Comparison of ENCODE assay signal across 37 cellular contexts in the genomic region with DNA sequence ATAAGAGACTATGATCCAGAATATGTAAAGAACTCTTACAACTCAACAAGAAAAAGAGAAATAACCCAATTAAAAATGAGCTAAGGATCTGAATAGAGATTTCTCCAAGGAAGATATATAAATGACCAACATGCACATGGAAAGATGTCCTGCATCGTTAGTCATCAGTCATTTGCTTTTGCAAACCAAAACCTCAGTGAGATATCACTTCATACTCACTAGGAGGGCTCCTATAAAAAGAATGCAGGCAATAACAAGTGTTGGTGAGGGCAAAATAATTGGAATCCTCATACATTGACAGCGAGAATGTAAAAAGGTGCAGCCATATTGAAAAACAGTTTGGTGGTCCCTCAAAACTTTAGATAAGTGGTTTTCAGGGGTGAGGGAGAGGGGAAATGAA.
"Had no signal": no experiment of that assay in that cellular context is flagged by ENCODE, and none has a peak within 500 bp of the region (broad histone marks: within the 10 kb centered on the region; RNA-seq: fewer than 3 reads in every experiment).

No MANE protein-coding gene starts in this region.

- H3K4me1 ChIP-seq: adrenal gland, ascending aorta, body of pancreas, breast epithelium had no signal

- H3K27ac ChIP-seq: adrenal gland, ascending aorta, body of pancreas, brain microvascular endothelial cell, breast epithelium, cardiac muscle cell had no signal

- H3K4me3 ChIP-seq: adrenal gland, ascending aorta, body of pancreas, breast epithelium, cardiac muscle cell had no signal

- H3K27me3 ChIP-seq: adrenal gland, ascending aorta, body of pancreas, brain microvascular endothelial cell, breast epithelium had no signal

- H3K4me1 Mint-ChIP-seq: activated naive CD4-positive, alpha-beta T cell treated with anti-CD3 and anti-CD28 coated beads, Interleukin-2, amount 50 U/mL, for 24 hours; activated naive CD8-positive, alpha-beta T cell treated with anti-CD3 and anti-CD28 coated beads for 36 hours; activated naive CD8-positive, alpha-beta T cell treated with anti-CD3 and anti-CD28 coated beads, Interleukin-2, amount 50 U/mL, for 24 hours; activated T-helper 17 cell treated with anti-CD3 and anti-CD28 coated beads, Interleukin-2, amount 50 U/mL, for 72 hours; brain; central memory CD8-positive, alpha-beta T cell had no signal

- H3K27ac Mint-ChIP-seq: activated naive CD4-positive, alpha-beta T cell treated with anti-CD3 and anti-CD28 coated beads for 36 hours; activated naive CD4-positive, alpha-beta T cell treated with anti-CD3 and anti-CD28 coated beads, Interleukin-2, amount 10 ng/mL, durations not matched to agents 7 days and 5 days; activated naive CD4-positive, alpha-beta T cell treated with anti-CD3 and anti-CD28 coated beads, Interleukin-2, amount 50 U/mL, for 24 hours; activated naive CD8-positive, alpha-beta T cell; activated naive CD8-positive, alpha-beta T cell treated with anti-CD3 and anti-CD28 coated beads for 36 hours; activated naive CD8-positive, alpha-beta T cell treated with anti-CD3 and anti-CD28 coated beads, Interleukin-2, amount 10 ng/mL, durations not matched to agents 7 days and 5 days; activated naive CD8-positive, alpha-beta T cell treated with anti-CD3 and anti-CD28 coated beads, Interleukin-2, amount 50 U/mL, for 24 hours; activated T-cell treated with anti-CD3 and anti-CD28 coated beads, Interleukin-2, amount 50 U/mL, for 24 hours; activated T-cell treated with anti-CD3 and anti-CD28 coated beads, Interleukin-2, amount 50 U/mL, for 72 hours; activated T-helper 1 cell treated with anti-CD3 and anti-CD28 coated beads, Interleukin-12 subunit alpha, Interleukin-12 subunit beta, Interleukin-2, Interleukin-4 antibody, amounts not matched to agents 30 ng/mL and 10 ng/mL and 1 ng/mL, durations not matched to agents 14 hours and 24 hours and 36 hours; activated T-helper 17 cell treated with anti-CD3 and anti-CD28 coated beads, Interleukin-2, amount 50 U/mL, for 72 hours; activated T-helper 2 cell treated with anti-CD3 and anti-CD28 coated beads, Interferon-gamma antibody, Interleukin-2, Interleukin-4, amounts not matched to agents 10 μg/mL and 5 μg/mL and 100 μg/mL, durations not matched to agents 14 hours and 24 hours and 36 hours; brain had no signal

- H3K9me3 Mint-ChIP-seq: activated naive CD4-positive, alpha-beta T cell treated with anti-CD3 and anti-CD28 coated beads, Interleukin-2, amount 10 ng/mL, durations not matched to agents 7 days and 5 days; activated naive CD4-positive, alpha-beta T cell treated with anti-CD3 and anti-CD28 coated beads, Interleukin-2, amount 50 U/mL, for 24 hours; activated naive CD4-positive, alpha-beta T cell treated with anti-CD3 and anti-CD28 coated beads, Interleukin-2, amount 50 U/mL, for 72 hours; activated naive CD8-positive, alpha-beta T cell treated with anti-CD3 and anti-CD28 coated beads for 36 hours; activated naive CD8-positive, alpha-beta T cell treated with anti-CD3 and anti-CD28 coated beads, Interleukin-2, amount 10 ng/mL, durations not matched to agents 7 days and 5 days; activated naive CD8-positive, alpha-beta T cell treated with anti-CD3 and anti-CD28 coated beads, Interleukin-2, amount 50 U/mL, for 24 hours; activated T-cell treated with anti-CD3 and anti-CD28 coated beads, Interleukin-2, amount 50 U/mL, for 24 hours; activated T-helper 1 cell treated with anti-CD3 and anti-CD28 coated beads, Interleukin-12 subunit alpha, Interleukin-12 subunit beta, Interleukin-2, Interleukin-4 antibody, amounts not matched to agents 30 ng/mL and 10 ng/mL and 1 ng/mL, durations not matched to agents 14 hours and 24 hours and 36 hours; activated T-helper 17 cell treated with anti-CD3 and anti-CD28 coated beads, Interleukin-2, amount 50 U/mL, for 72 hours; activated T-helper 2 cell treated with anti-CD3 and anti-CD28 coated beads, Interferon-gamma antibody, Interleukin-2, Interleukin-4, amounts not matched to agents 10 μg/mL and 5 μg/mL and 100 μg/mL, durations not matched to agents 14 hours and 24 hours and 36 hours; central memory CD8-positive, alpha-beta T cell had no signal

- H3K36me3 Mint-ChIP-seq: activated naive CD4-positive, alpha-beta T cell treated with anti-CD3 and anti-CD28 coated beads, Interleukin-2, amount 10 ng/mL, durations not matched to agents 7 days and 5 days; activated naive CD4-positive, alpha-beta T cell treated with anti-CD3 and anti-CD28 coated beads, Interleukin-2, amount 50 U/mL, for 24 hours; activated naive CD4-positive, alpha-beta T cell treated with anti-CD3 and anti-CD28 coated beads, Interleukin-2, amount 50 U/mL, for 72 hours; activated naive CD8-positive, alpha-beta T cell; activated naive CD8-positive, alpha-beta T cell treated with anti-CD3 and anti-CD28 coated beads for 36 hours; activated naive CD8-positive, alpha-beta T cell treated with anti-CD3 and anti-CD28 coated beads, Interleukin-2, amount 10 ng/mL, durations not matched to agents 7 days and 5 days had no signal

- DNase-seq: activated effector memory CD4-positive, alpha-beta T cell treated with anti-CD3 and anti-CD28 coated beads, Interleukin-2, amount 50 U/mL, for 16 hours; activated effector memory CD4-positive, alpha-beta T cell treated with Interleukin-2 at 50 U/mL for 16 hours; activated gamma-delta T cell; activated gamma-delta T cell treated with Interleukin-2 at 50 U/mL for 16 hours; activated naive CD4-positive, alpha-beta T cell; activated naive CD4-positive, alpha-beta T cell treated with anti-CD3 and anti-CD28 coated beads for 36 hours; activated naive CD4-positive, alpha-beta T cell treated with anti-CD3 and anti-CD28 coated beads, Interleukin-2, amount 10 ng/mL, durations not matched to agents 7 days and 5 days; activated naive CD4-positive, alpha-beta T cell treated with anti-CD3 and anti-CD28 coated beads, Interleukin-2, amount 50 U/mL, for 16 hours; activated naive CD4-positive, alpha-beta T cell treated with Interleukin-2 at 50 U/mL for 16 hours; activated naive CD8-positive, alpha-beta T cell treated with anti-CD3 and anti-CD28 coated beads for 36 hours; activated naive CD8-positive, alpha-beta T cell treated with anti-CD3 and anti-CD28 coated beads, Interleukin-2, amount 10 ng/mL, durations not matched to agents 7 days and 5 days; activated naive CD8-positive, alpha-beta T cell treated with anti-CD3 and anti-CD28 coated beads, Interleukin-2, amount 50 U/mL, for 24 hours; activated T-cell treated with anti-CD3 and anti-CD28 coated beads for 4 hours; activated T-cell treated with anti-CD3 and anti-CD28 coated beads, Interleukin-2, amount 50 U/mL, for 1 hour; activated T-cell treated with anti-CD3 and anti-CD28 coated beads, Interleukin-2, amount 50 U/mL, for 24 hours; activated T-cell treated with anti-CD3 and anti-CD28 coated beads, Interleukin-2, amount 50 U/mL, for 4 hours; activated T-cell treated with anti-CD3 and anti-CD28 coated beads, Interleukin-2, amount 50 U/mL, for 48 hours; activated T-cell treated with anti-CD3 and anti-CD28 coated beads, Interleukin-2, amount 50 U/mL, for 72 hours; amniotic stem cell; amygdala; anterior cingulate cortex; body of pancreas; brain microvascular endothelial cell; caudate nucleus; central memory CD4-positive, alpha-beta T cell had no signal

- H3K4me3 Mint-ChIP-seq: activated naive CD4-positive, alpha-beta T cell treated with anti-CD3 and anti-CD28 coated beads for 36 hours; activated naive CD4-positive, alpha-beta T cell treated with anti-CD3 and anti-CD28 coated beads, Interleukin-2, amount 10 ng/mL, durations not matched to agents 7 days and 5 days; activated naive CD4-positive, alpha-beta T cell treated with anti-CD3 and anti-CD28 coated beads, Interleukin-2, amount 50 U/mL, for 24 hours; activated naive CD8-positive, alpha-beta T cell; activated naive CD8-positive, alpha-beta T cell treated with anti-CD3 and anti-CD28 coated beads for 36 hours; activated naive CD8-positive, alpha-beta T cell treated with anti-CD3 and anti-CD28 coated beads, Interleukin-2, amount 10 ng/mL, durations not matched to agents 7 days and 5 days; activated naive CD8-positive, alpha-beta T cell treated with anti-CD3 and anti-CD28 coated beads, Interleukin-2, amount 50 U/mL, for 24 hours; activated T-cell treated with anti-CD3 and anti-CD28 coated beads, Interleukin-2, amount 50 U/mL, for 24 hours; activated T-cell treated with anti-CD3 and anti-CD28 coated beads, Interleukin-2, amount 50 U/mL, for 4 hours; activated T-cell treated with anti-CD3 and anti-CD28 coated beads, Interleukin-2, amount 50 U/mL, for 72 hours; activated T-helper 1 cell treated with anti-CD3 and anti-CD28 coated beads, Interleukin-12 subunit alpha, Interleukin-12 subunit beta, Interleukin-2, Interleukin-4 antibody, amounts not matched to agents 30 ng/mL and 10 ng/mL and 1 ng/mL, durations not matched to agents 14 hours and 24 hours and 36 hours; activated T-helper 17 cell treated with anti-CD3 and anti-CD28 coated beads, Interleukin-2, amount 50 U/mL, for 72 hours; brain; central memory CD8-positive, alpha-beta T cell had no signal

- H3K9me3 ChIP-seq: adrenal gland, ascending aorta, body of pancreas had no signal

- H3K36me3 ChIP-seq: adrenal gland, ascending aorta, brain microvascular endothelial cell, breast epithelium, cardiac muscle cell had no signal

- ATAC-seq: activated naive CD4-positive, alpha-beta T cell treated with anti-CD3 and anti-CD28 coated beads, Interleukin-2, amount 50 U/mL, for 72 hours; activated naive CD8-positive, alpha-beta T cell treated with anti-CD3 and anti-CD28 coated beads, Interleukin-2, amount 50 U/mL, for 24 hours; activated T-cell treated with anti-CD3 and anti-CD28 coated beads, Interleukin-2, amount 50 U/mL, for 4 hours; activated T-cell treated with anti-CD3 and anti-CD28 coated beads, Interleukin-2, amount 50 U/mL, for 72 hours; activated T-helper 17 cell treated with anti-CD3 and anti-CD28 coated beads, Interleukin-2, amount 50 U/mL, for 72 hours; body of pancreas had no signal

- H3K27me3 Mint-ChIP-seq: activated naive CD4-positive, alpha-beta T cell treated with anti-CD3 and anti-CD28 coated beads, Interleukin-2, amount 50 U/mL, for 24 hours; activated naive CD8-positive, alpha-beta T cell; activated naive CD8-positive, alpha-beta T cell treated with anti-CD3 and anti-CD28 coated beads for 36 hours; activated T-cell treated with anti-CD3 and anti-CD28 coated beads, Interleukin-2, amount 50 U/mL, for 24 hours; brain had no signal
